In genomic region chr19:46474211-46474610, GRCh38 we compare ENCODE assay signal across 2 cellular contexts.
TF ChIP-seq lines count a peak whose summit lies in the region.

No MANE protein-coding gene starts in this region.

TF ChIP-seq in HepG2, 621 proteins besides CTCF, POLR2A, EP300 and RAD21:
- TF ChIP-seq DZIP1 (CRISPR knock-in tag; IDR thresholded peaks at IDR 0.05) (no peak), TEAD2 (CRISPR knock-in tag; IDR thresholded peaks at IDR 0.05) (no peak), SOX6 (IDR thresholded peaks at IDR 0.05) (no peak), SOX6 (CRISPR knock-in tag; IDR thresholded peaks at IDR 0.05) (0 out of 2 replicates have a peak, but pooled peaks have one; percentile 10)

TF ChIP-seq in H1, 55 proteins besides CTCF, POLR2A, EP300 and RAD21:
- no peak for TF ChIP-seq SP4 (IDR thresholded peaks at IDR 0.05; ENCODE audit: low read length)
- no peak for TF ChIP-seq CHD7 (IDR thresholded peaks at IDR 0.05; ENCODE audit: insufficient replicate concordance, low read length)
- TF ChIP-seq MAX (IDR thresholded peaks at IDR 0.05) = no peak
- TF ChIP-seq RXRA (IDR thresholded peaks at IDR 0.05; ENCODE audit: insufficient read depth, low read depth, low read length) = no peak
- TF ChIP-seq SP1 (IDR thresholded peaks at IDR 0.05; ENCODE audit: low read depth, low read length) = no peak
- no peak for TF ChIP-seq HDAC6 (IDR thresholded peaks at IDR 0.05; ENCODE audit: low read depth, low read length)
- no peak for TF ChIP-seq YY1 (IDR thresholded peaks at IDR 0.05; ENCODE audit: low read depth, low read length)
- TF ChIP-seq GTF2F1 (IDR thresholded peaks at IDR 0.05; ENCODE audit: borderline replicate concordance, low read depth, low read length) = no peak
- no peak for TF ChIP-seq JUND (IDR thresholded peaks at IDR 0.05; ENCODE audit: low read length)
- no peak for TF ChIP-seq NANOG (IDR thresholded peaks at IDR 0.05; ENCODE audit: insufficient read depth, low read depth, low read length, poor library complexity, severe bottlenecking)
- no peak for TF ChIP-seq SUZ12 (IDR thresholded peaks at IDR 0.05; ENCODE audit: low read length)
- no peak for TF ChIP-seq CTBP2 (IDR thresholded peaks at IDR 0.05; ENCODE audit: borderline replicate concordance, insufficient read depth, insufficient read length, low read length)
- no peak for TF ChIP-seq RNF2 (IDR thresholded peaks at IDR 0.05; ENCODE audit: borderline replicate concordance, low read depth, low read length, missing control alignments, poor library complexity, severe bottlenecking)
- TF ChIP-seq ATF3 (IDR thresholded peaks at IDR 0.05; ENCODE audit: insufficient read depth, low read depth, low read length) = no peak
- no peak for TF ChIP-seq KDM5A (IDR thresholded peaks at IDR 0.05; ENCODE audit: low read length)
- TF ChIP-seq SIRT6 (IDR thresholded peaks at IDR 0.05; ENCODE audit: low read length) = no peak
- TF ChIP-seq POLR2AphosphoS5 (IDR thresholded peaks at IDR 0.05; ENCODE audit: low read depth, low read length) = no peak
- no peak for TF ChIP-seq POU5F1 (IDR thresholded peaks at IDR 0.05; ENCODE audit: low read depth, low read length)
- TF ChIP-seq EGR1 (IDR thresholded peaks at IDR 0.05; ENCODE audit: borderline replicate concordance, low read depth, low read length) = no peak
